In genomic region chr14:91116401-91116800, GRCh38 we compare ENCODE assay signal across 7 cellular contexts. TPM values are rescaled to one million over a fixed set of nuclear protein-coding genes. Genes with fewer than 3 reads are reported as not detected.
A peak's percentile ranks its signal among the peaks of the same experiment; 100 is the strongest.
DNase-seq lines count a peak whose midpoint lies in the region; ATAC-seq and TF ChIP-seq lines count a peak whose summit lies in the region.
"Not testable (repeated sequence)": the region's sequence is repeated elsewhere in the genome, so short reads cannot be mapped to it uniquely, and the experiment has no call there.

No MANE protein-coding gene starts in this region.

- not testable (repeated sequence) for TF ChIP-seq CTCF in H9 (conservative IDR thresholded peaks at IDR 0.05); OCI-LY3 (IDR thresholded peaks at IDR 0.05; ENCODE audit: low read depth, low read length); fibroblast of lung (conservative IDR thresholded peaks at IDR 0.05 in 1 of 2, IDR thresholded peaks at IDR 0.05 in 1 of 2; ENCODE audit: low read depth in 1 of 2, low read length in 2 of 2)

- H2BK20ac ChIP-seq in H9 (ENCODE audit: low read depth, low read length, poor library complexity, severe bottlenecking), result not testable (repeated sequence)

- H3K27ac ChIP-seq in H9 (ENCODE audit: insufficient read length, low read depth, low read length); fibroblast of lung (ENCODE audit: insufficient read depth, low read length): not testable (repeated sequence)
- H3K27ac ChIP-seq in OCI-LY3 (ENCODE audit: low read length) (peak overlapping the region; percentile 90; the same call in 1 of the 2 replicates), muscle layer of duodenum (ENCODE audit: low read length) (peak overlapping the region; percentile 98)

- peak overlapping the region; percentile 31 to 66 (median 37); a peak in 2 of 7 replicates for H3K27ac Mint-ChIP-seq in H9
- peak overlapping the region; percentile 90 for H3K27ac Mint-ChIP-seq in activated CD4-positive, alpha-beta T cell treated with anti-CD3 and anti-CD28 coated beads, Interleukin-2, amount 10 ng/mL, durations not matched to agents 7 days and 5 days
- peak overlapping the region; percentile 99 for H3K27ac Mint-ChIP-seq in stimulated activated effector memory CD8-positive, alpha-beta T cell treated with anti-CD3 and anti-CD28 coated beads, Interleukin-12 subunit alpha, Interleukin-12 subunit beta, amount 100 ng/mL, for 72 hours

- H3K4me3 ChIP-seq in OCI-LY3 (ENCODE audit: low read length), result peak overlapping the region; percentile 92
- not testable (repeated sequence) for H3K4me3 ChIP-seq in adipocyte (ENCODE audit: low read length); fibroblast of lung (replicated peaks in 1 of 4; ENCODE audit: control extremely low read depth in 1 of 4, insufficient read depth in 1 of 4, low read depth in 3 of 4, low read length in 4 of 4)
- peak overlapping the region; percentile 89 to 93 for H3K4me3 ChIP-seq in muscle layer of duodenum (ENCODE audit: low read depth in 1 of 2, low read length in 2 of 2)

- H2BK5ac ChIP-seq in H9 (ENCODE audit: insufficient read length, low read length), result not testable (repeated sequence)

- not testable (repeated sequence) for H3K23me2 ChIP-seq in H9 (ENCODE audit: insufficient read length, low read depth, low read length, poor library complexity, severe bottlenecking)

- H3K79me1 ChIP-seq in H9 (ENCODE audit: insufficient read depth, low read depth, low read length, poor library complexity, severe bottlenecking), result not testable (repeated sequence)

- not testable (repeated sequence) for H2BK120ac ChIP-seq in H9 (ENCODE audit: low read depth, low read length, poor library complexity, severe bottlenecking)

- not testable (repeated sequence) for H3K18ac ChIP-seq in H9 (ENCODE audit: insufficient read length, low read depth, low read length)

- CTCF ChIA-PET in activated CD4-positive, alpha-beta T cell treated with anti-CD3 and anti-CD28 coated beads, Interleukin-2, amount 10 ng/mL, durations not matched to agents 7 days and 5 days (lab: Charles Lee), result interaction anchor here (2.2 to 3.4 kb wide), 3 partner anchors 9 to 213 kb away, joined by 8 to 14 read pairs (median 11); partner anchors contain the start of gene RPS6KA5

- H3K4me1 ChIP-seq in H9 (ENCODE audit: insufficient read depth, low read length), result peaks cover 14% of the 10 kb centered on the region
- H3K4me1 ChIP-seq in OCI-LY3 (ENCODE audit: low read length), result peaks cover 20% of the 10 kb centered on the region
- peaks cover 33% of the 10 kb centered on the region for H3K4me1 ChIP-seq in adipocyte (ENCODE audit: control insufficient read depth, insufficient read depth, low read length)
- peaks cover 12% of the 10 kb centered on the region for H3K4me1 ChIP-seq in fibroblast of lung (ENCODE audit: control insufficient read depth, extremely low read depth, insufficient read depth, low read length)
- H3K4me1 ChIP-seq in muscle layer of duodenum (ENCODE audit: control insufficient read depth in 1 of 2, insufficient read depth in 2 of 2, low read length in 2 of 2), result peaks cover 5 to 60% of the 10 kb centered on the region in 2 donors

- H2AFZ ChIP-seq in H9 (ENCODE audit: low read length); OCI-LY3 (ENCODE audit: low read depth, low read length); fibroblast of lung (ENCODE audit: low read length): not testable (repeated sequence)

- not testable (repeated sequence) for H3K9me3 ChIP-seq in H9 (ENCODE audit: control insufficient read depth, low read depth, low read length); OCI-LY3 (ENCODE audit: insufficient read depth, low read length); adipocyte (ENCODE audit: control insufficient read depth, low read length); fibroblast of lung (ENCODE audit: control insufficient read depth, insufficient read depth, low read depth, low read length); muscle layer of duodenum (ENCODE audit: control insufficient read depth in 1 of 2, low read length in 2 of 2)

- peaks cover 28% of the 10 kb centered on the region for H3K36me3 ChIP-seq in OCI-LY3 (replicated peaks; ENCODE audit: low read depth, low read length)
- not testable (repeated sequence) for H3K36me3 ChIP-seq in adipocyte (ENCODE audit: control insufficient read depth, insufficient read depth, low read length, severe bottlenecking); fibroblast of lung (ENCODE audit: control insufficient read depth, insufficient read depth, low read length); muscle layer of duodenum (ENCODE audit: control insufficient read depth in 1 of 2, insufficient read depth in 2 of 2, low read length in 2 of 2)

- H3K4me1 Mint-ChIP-seq in H9, result peaks cover 65 to 77% of the 10 kb centered on the region in 2 experiments
- H3K4me1 Mint-ChIP-seq in activated CD4-positive, alpha-beta T cell treated with anti-CD3 and anti-CD28 coated beads, Interleukin-2, amount 10 ng/mL, durations not matched to agents 7 days and 5 days, result peaks cover 65% of the 10 kb centered on the region
- peaks cover 74% of the 10 kb centered on the region for H3K4me1 Mint-ChIP-seq in stimulated activated effector memory CD8-positive, alpha-beta T cell treated with anti-CD3 and anti-CD28 coated beads, Interleukin-12 subunit alpha, Interleukin-12 subunit beta, amount 100 ng/mL, for 72 hours

- H3K36me3 Mint-ChIP-seq in H9 (ENCODE audit: insufficient read depth in 1 of 3, low read depth in 3 of 3), result peaks cover 20 to 41% (median 26%) of the 10 kb centered on the region in 3 experiments
- H3K36me3 Mint-ChIP-seq in activated CD4-positive, alpha-beta T cell treated with anti-CD3 and anti-CD28 coated beads, Interleukin-2, amount 10 ng/mL, durations not matched to agents 7 days and 5 days (ENCODE audit: low read depth), result peaks cover 63% of the 10 kb centered on the region
- peaks cover 47% of the 10 kb centered on the region for H3K36me3 Mint-ChIP-seq in stimulated activated effector memory CD8-positive, alpha-beta T cell treated with anti-CD3 and anti-CD28 coated beads, Interleukin-12 subunit alpha, Interleukin-12 subunit beta, amount 100 ng/mL, for 72 hours

- DNase-seq in H9; activated CD4-positive, alpha-beta T cell treated with anti-CD3 and anti-CD28 coated beads, Interleukin-2, amount 10 ng/mL, durations not matched to agents 7 days and 5 days; fibroblast of lung (ENCODE audit: low read depth in 2 of 2); stimulated activated effector memory CD8-positive, alpha-beta T cell treated with anti-CD3 and anti-CD28 coated beads, Interleukin-12 subunit alpha, Interleukin-12 subunit beta, amount 100 ng/mL, for 72 hours (ENCODE audit: low spot score in 2 of 2): not testable (repeated sequence)
- DNase-seq in adipocyte (ENCODE audit: low read depth), result peak; percentile 19

- H3K9me3 Mint-ChIP-seq in H9, result peaks cover 6 to 13% of the 10 kb centered on the region in 2 experiments
- not testable (repeated sequence) for H3K9me3 Mint-ChIP-seq in activated CD4-positive, alpha-beta T cell treated with anti-CD3 and anti-CD28 coated beads, Interleukin-2, amount 10 ng/mL, durations not matched to agents 7 days and 5 days; stimulated activated effector memory CD8-positive, alpha-beta T cell treated with anti-CD3 and anti-CD28 coated beads, Interleukin-12 subunit alpha, Interleukin-12 subunit beta, amount 100 ng/mL, for 72 hours

- not testable (repeated sequence) for H2BK15ac ChIP-seq in H9 (ENCODE audit: low read depth, low read length)

- not testable (repeated sequence) for H3K79me2 ChIP-seq in H9 (ENCODE audit: insufficient read depth, low read length); fibroblast of lung (ENCODE audit: control insufficient read depth, insufficient read depth, low read length)
- peaks cover 69% of the 10 kb centered on the region for H3K79me2 ChIP-seq in OCI-LY3 (ENCODE audit: low read length)

- H3K4me2 ChIP-seq in H9 (ENCODE audit: insufficient read depth, insufficient read length, low read length), result not testable (repeated sequence)
- H3K4me2 ChIP-seq in OCI-LY3 (ENCODE audit: low read length), result peak overlapping the region; percentile 98
- H3K4me2 ChIP-seq in fibroblast of lung (ENCODE audit: extremely low read depth, insufficient read depth, low read length), result peak overlapping the region; percentile 2

- not testable (repeated sequence) for H3T11ph ChIP-seq in H9 (ENCODE audit: low read length)

- no CpG with 5 or more reads among the region's 3 CpGs for WGBS in H9 (ENCODE audit: extremely low coverage, insufficient read length, low lambda C conversion rate)

- not testable (repeated sequence) for H3K4ac ChIP-seq in H9 (ENCODE audit: low read depth, low read length)

- H4K5ac ChIP-seq in H9 (ENCODE audit: insufficient read length, low read depth, low read length), result not testable (repeated sequence)

- ATAC-seq in stimulated activated effector memory CD8-positive, alpha-beta T cell treated with anti-CD3 and anti-CD28 coated beads, Interleukin-12 subunit alpha, Interleukin-12 subunit beta, amount 100 ng/mL, for 72 hours, result not testable (repeated sequence)

- not testable (repeated sequence) for H3K27me3 Mint-ChIP-seq in H9 (ENCODE audit: low read depth); activated CD4-positive, alpha-beta T cell treated with anti-CD3 and anti-CD28 coated beads, Interleukin-2, amount 10 ng/mL, durations not matched to agents 7 days and 5 days

- not testable (repeated sequence) for H3K4me3 Mint-ChIP-seq in H9
- peak overlapping the region; percentile 82 for H3K4me3 Mint-ChIP-seq in activated CD4-positive, alpha-beta T cell treated with anti-CD3 and anti-CD28 coated beads, Interleukin-2, amount 10 ng/mL, durations not matched to agents 7 days and 5 days
- H3K4me3 Mint-ChIP-seq in stimulated activated effector memory CD8-positive, alpha-beta T cell treated with anti-CD3 and anti-CD28 coated beads, Interleukin-12 subunit alpha, Interleukin-12 subunit beta, amount 100 ng/mL, for 72 hours, result peak overlapping the region; percentile 97

- not testable (repeated sequence) for H3K23ac ChIP-seq in H9 (ENCODE audit: insufficient read length, low read depth, low read length)

- H2BK12ac ChIP-seq in H9 (ENCODE audit: insufficient read length, low read depth, low read length), result not testable (repeated sequence)

- not testable (repeated sequence) for H3K56ac ChIP-seq in H9 (ENCODE audit: insufficient read length, low read depth, low read length)

- H3K9ac ChIP-seq in H9 (ENCODE audit: extremely low read depth, insufficient read length, low read length); OCI-LY3 (ENCODE audit: low read length); adipocyte (ENCODE audit: low read length); fibroblast of lung (ENCODE audit: insufficient read depth, low read length): not testable (repeated sequence)

- H4K8ac ChIP-seq in H9 (replicated peaks; ENCODE audit: insufficient read length, low read depth, low read length), result not testable (repeated sequence)

- not testable (repeated sequence) for H2AK5ac ChIP-seq in H9 (ENCODE audit: insufficient read length, low read length)

- H4K91ac ChIP-seq in H9 (ENCODE audit: insufficient read length, low read depth, low read length), result not testable (repeated sequence)

- not testable (repeated sequence) for H4K20me1 ChIP-seq in H9 (ENCODE audit: control insufficient read depth, insufficient read depth, insufficient read length); OCI-LY3 (ENCODE audit: insufficient read depth, low read length); fibroblast of lung (ENCODE audit: control insufficient read depth, extremely low read depth, insufficient read depth, low read length)

- not testable (repeated sequence) for H3K27me3 ChIP-seq in H9 (ENCODE audit: insufficient read depth, low read length); OCI-LY3 (ENCODE audit: low read depth, low read length); adipocyte (replicated peaks; ENCODE audit: control insufficient read depth, insufficient read depth, low read length); fibroblast of lung (ENCODE audit: control insufficient read depth, insufficient read depth, low read length); muscle layer of duodenum (ENCODE audit: low read depth, low read length)

- H3K14ac ChIP-seq in H9 (ENCODE audit: insufficient read depth, low read length), result not testable (repeated sequence)

- POLR2A ChIA-PET in activated CD4-positive, alpha-beta T cell treated with anti-CD3 and anti-CD28 coated beads, Interleukin-2, amount 10 ng/mL, durations not matched to agents 7 days and 5 days (lab: Charles Lee), result interaction anchor here (3.1 kb wide), 1 partner anchor 55 kb away, joined by 30 read pairs; the partner anchor contains the start of gene RPS6KA5

RNA-seq across cellular contexts. Expression of gene DGLUCY, which starts 2.5 kb away (rescaled TPM):
- total RNA-seq in H9 (2021) (24.8 and 29.6 TPM in 2 replicates), fibroblast of lung (41.9 and 62.1 TPM in 2 replicates)
- 100 to 1,000 TPM; 109 to 110 TPM for total RNA-seq in activated CD4-positive, alpha-beta T cell treated with anti-CD3 and anti-CD28 coated beads, Interleukin-2, amount 10 ng/mL, durations not matched to agents 7 days and 5 days
- polyA plus RNA-seq in fibroblast of lung, result 26.7 and 33.7 TPM in 2 replicates
- polyA plus RNA-seq in fibroblast of lung (2012), result 25.7 and 30.5 TPM in 2 replicates
- polyA minus RNA-seq in fibroblast of lung (ENCODE audit: low replicate concordance), result 32.5 and 38.9 TPM in 2 replicates

RNA-seq across cellular contexts. Expression of gene RPS6KA5, which starts 56.0 kb away (rescaled TPM):
- total RNA-seq in H9 (2021), result 3.7 and 3.8 TPM in 2 replicates
- 10 to 100 TPM; 42.1 to 44.8 TPM for total RNA-seq in activated CD4-positive, alpha-beta T cell treated with anti-CD3 and anti-CD28 coated beads, Interleukin-2, amount 10 ng/mL, durations not matched to agents 7 days and 5 days
- total RNA-seq in fibroblast of lung, result 1.0 and 2.0 TPM in 2 replicates
- 0.59 and 1.9 TPM in 2 replicates for polyA plus RNA-seq in fibroblast of lung
- polyA plus RNA-seq in fibroblast of lung (2012), result 0.35 and 1.0 TPM in 2 replicates
- polyA minus RNA-seq in fibroblast of lung (ENCODE audit: low replicate concordance), result 0.08 TPM in 1 of 2 replicates, not detected in the other

Comparison
In these comparisons a context has a peak if more than half of its experiments do, and no peak if none do; other contexts are left out.
1. H3K27ac Mint-ChIP-seq: peak in every context shown above with its lines; median percentile 99 in stimulated activated effector memory CD8-positive, alpha-beta T cell treated with anti-CD3 and anti-CD28 coated beads, Interleukin-12 subunit alpha, Interleukin-12 subunit beta, amount 100 ng/mL, for 72 hours; 90 in activated CD4-positive, alpha-beta T cell treated with anti-CD3 and anti-CD28 coated beads, Interleukin-2, amount 10 ng/mL, durations not matched to agents 7 days and 5 days; 37 in H9.